In genomic region chr5:132020568-132021339, GRCh38 we compare ENCODE assay signal across 10 cellular contexts. TPM values are rescaled to one million over a fixed set of nuclear protein-coding genes. Genes with fewer than 3 reads are reported as not detected.
DNase-seq lines count a peak whose midpoint lies in the region; ATAC-seq and TF ChIP-seq lines count a peak whose summit lies in the region.
"Had no signal": no experiment of that assay in that cellular context is flagged by ENCODE, and none has a peak within 500 bp of the region (broad histone marks: within the 10 kb centered on the region; RNA-seq: fewer than 3 reads in every experiment).

No MANE protein-coding gene starts in this region.

- peaks cover under 1 to 9% (median 4%) of the 10 kb centered on the region in 3 donors for H3K27me3 Mint-ChIP-seq in immature natural killer cell (ENCODE audit: low read depth in 3 of 3)

- DNase-seq in NB4 (ENCODE audit: low read depth) (peak; percentile 51), immature natural killer cell (no peak), MG63 (no peak), brain microvascular endothelial cell (no peak), NCI-H187 treated with DMSO at 0.1 percent for 48 hours (lab: John Stamatoyannopoulos, UW) (no peak)
- DNase-seq in stimulated activated CD4-positive, alpha-beta T cell treated with anti-CD3 and anti-CD28 coated beads, Interleukin-2, amount 100 ng/mL, for 48 hours = no peak
- DNase-seq: substantia nigra had no signal

- H3K36me3 ChIP-seq in MG63 = no peaks in the 10 kb centered on the region
- H3K36me3 ChIP-seq in brain microvascular endothelial cell (replicated peaks) = no peaks in the 10 kb centered on the region

- H3K4me1 Mint-ChIP-seq in immature natural killer cell = peaks cover 38 to 49% of the 10 kb centered on the region in 2 donors

- H3K27me3 ChIP-seq in MG63 (peaks cover 27% of the 10 kb centered on the region), brain microvascular endothelial cell (replicated peaks) (peaks cover 14% of the 10 kb centered on the region)

- no peaks in the 10 kb centered on the region for H3K9me3 ChIP-seq in MG63

- TF ChIP-seq CTCF in NB4 (IDR thresholded peaks at IDR 0.05; ENCODE audit: low read depth, low read length) (no peak), brain microvascular endothelial cell (IDR thresholded peaks at IDR 0.05; ENCODE audit: low read depth, low read length, missing control alignments) (no peak)

- peak; percentile 9 for ATAC-seq in GM19025 (IDR thresholded peaks at IDR 0.05; ENCODE audit: low read depth, unreplicated experiment)
- ATAC-seq in HG02759 (IDR thresholded peaks at IDR 0.05; ENCODE audit: unreplicated experiment) = peak; percentile 30

- no peak overlapping the region for H3K27ac ChIP-seq in brain microvascular endothelial cell
- H3K27ac ChIP-seq: parathyroid adenoma had no signal

- no peak overlapping the region for H3K4me3 ChIP-seq in NB4 (ENCODE audit: low read depth, low read length)
- H3K4me3 ChIP-seq in MG63 = no peak overlapping the region
- H3K4me3 ChIP-seq in brain microvascular endothelial cell (ENCODE audit: low read depth, low read length) = no peak overlapping the region

- H3K4me3 Mint-ChIP-seq in immature natural killer cell = peak overlapping the region; percentile 22 to 60 (median 51)

- H3K27ac Mint-ChIP-seq in immature natural killer cell = peak overlapping the region; percentile 63 to 94 (median 83)

- no peak for TF ChIP-seq POLR2A in NB4 (IDR thresholded peaks at IDR 0.05; ENCODE audit: extremely low read depth, insufficient read length)

- no peaks in the 10 kb centered on the region for H3K9me3 Mint-ChIP-seq in immature natural killer cell

- no peaks in the 10 kb centered on the region for H3K36me3 Mint-ChIP-seq in immature natural killer cell

- in situ Hi-C loops in brain microvascular endothelial cell (cut with HindIII; ENCODE audit: low pct_ligation_motif_present, low sequenced_read_pairs) = loop anchor here (25.0 kb wide), 1 partner anchor 433 kb away; no protein-coding TSS in a partner anchor

RNA-seq across cellular contexts. Expression of gene ACSL6, which starts 9.3 kb away (rescaled TPM):
- 1 to 10 TPM; 2.0 to 3.1 (median 2.1) TPM for polyA plus RNA-seq in immature natural killer cell
- total RNA-seq in MG63 (2014; rRNA removed; shearing (Covaris generic); ENCODE audit: low replicate concordance) = 1.1 TPM in 1 of 2 replicates, not detected in the other

RNA-seq across cellular contexts. Expression of gene IL3, which starts 39.7 kb away (rescaled TPM):
- under 1 TPM in 1 of 3 donors, not detected in 2; 0.20 TPM for polyA plus RNA-seq in immature natural killer cell
- total RNA-seq in MG63 (2014; rRNA removed; shearing (Covaris generic); ENCODE audit: low replicate concordance) = not detected in 2 replicates

RNA-seq across cellular contexts. Expression of gene CSF2, which starts 52.8 kb away (rescaled TPM):
- polyA plus RNA-seq in immature natural killer cell = under 1 TPM in 2 of 3 donors, not detected in 1; 0.43 to 0.86 TPM
- total RNA-seq in MG63 (2014; rRNA removed; shearing (Covaris generic); ENCODE audit: low replicate concordance) = not detected in 2 replicates
